8 cellular contexts compared by ENCODE assay signal in the genomic region with DNA sequence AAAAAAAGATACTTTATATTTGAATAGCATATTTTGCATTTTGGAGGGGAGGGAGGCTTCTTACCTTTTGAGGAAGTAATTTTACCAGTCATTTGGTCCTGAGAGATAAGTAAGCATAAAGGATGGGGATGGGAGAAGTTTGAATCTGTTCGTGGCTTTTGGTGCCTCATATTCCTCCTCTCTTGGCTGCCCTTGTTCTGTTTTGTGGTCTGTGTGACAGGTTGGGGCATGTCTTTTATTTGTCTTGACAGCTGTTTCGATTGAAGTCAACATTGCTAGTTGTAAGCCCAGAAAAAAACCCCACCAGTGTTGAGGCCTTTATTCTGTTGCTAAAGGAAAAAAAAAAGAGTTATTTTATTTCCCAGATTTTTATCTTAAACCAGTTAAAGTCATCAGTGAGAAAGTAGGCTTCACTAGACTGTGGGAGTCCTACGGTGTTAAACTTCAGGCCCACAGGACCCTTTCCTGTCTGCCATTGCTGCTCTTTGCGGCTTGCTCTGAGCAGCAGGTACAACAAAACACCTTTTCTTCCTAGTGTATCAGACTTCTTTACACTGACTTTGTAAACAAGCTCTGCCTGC. TPM values are rescaled to one million over a fixed set of nuclear protein-coding genes. Genes with fewer than 3 reads are reported as not detected.
A peak's percentile ranks its signal among the peaks of the same experiment; 100 is the strongest.
DNase-seq lines count a peak whose midpoint lies in the region; ATAC-seq and TF ChIP-seq lines count a peak whose summit lies in the region.

No MANE protein-coding gene starts in this region.

- DNase-seq in T-helper 2 cell treated with Interferon-gamma antibody and Interleukin-4, amounts not matched to agents 5 μg/mL and 100 μg/mL, for 36 hours (ENCODE audit: low spot score) = peak; percentile 65
- DNase-seq in right atrium auricular region (ENCODE audit: low spot score) = no peak
- DNase-seq in NCI-H2081 treated with DMSO at 0.1 percent for 48 hours (lab: John Stamatoyannopoulos, UW) = no peak
- DNase-seq in mucosa of gallbladder (ENCODE audit: low spot score) = no peak
- no peak for DNase-seq in Ammon's horn (ENCODE audit: low spot score)

- H3K4me1 Mint-ChIP-seq in IgD-negative memory B cell = peaks cover 44 to 48% (median 48%) of the 10 kb centered on the region in 3 donors
- peaks cover 59% of the 10 kb centered on the region for H3K4me1 Mint-ChIP-seq in T-helper 2 cell treated with Interferon-gamma antibody and Interleukin-4, amounts not matched to agents 5 μg/mL and 100 μg/mL, for 36 hours (ENCODE audit: low read depth)

- no peaks in the 10 kb centered on the region for H3K9me3 Mint-ChIP-seq in IgD-negative memory B cell
- H3K9me3 Mint-ChIP-seq in T-helper 2 cell treated with Interferon-gamma antibody and Interleukin-4, amounts not matched to agents 5 μg/mL and 100 μg/mL, for 36 hours = no peaks in the 10 kb centered on the region

- peaks cover 90% of the 10 kb centered on the region for H3K36me3 ChIP-seq in BLaER1
- H3K36me3 ChIP-seq in right atrium auricular region = peaks cover 39% of the 10 kb centered on the region

- H3K36me3 Mint-ChIP-seq in IgD-negative memory B cell = peaks cover 10% of the 10 kb centered on the region
- peaks cover 52% of the 10 kb centered on the region for H3K36me3 Mint-ChIP-seq in T-helper 2 cell treated with Interferon-gamma antibody and Interleukin-4, amounts not matched to agents 5 μg/mL and 100 μg/mL, for 36 hours (ENCODE audit: low read depth)

- no peaks in the 10 kb centered on the region for H3K27me3 Mint-ChIP-seq in IgD-negative memory B cell
- H3K27me3 Mint-ChIP-seq in T-helper 2 cell treated with Interferon-gamma antibody and Interleukin-4, amounts not matched to agents 5 μg/mL and 100 μg/mL, for 36 hours (ENCODE audit: low read depth) = no peaks in the 10 kb centered on the region

- H3K4me3 ChIP-seq in BLaER1 = no peak overlapping the region
- H3K4me3 ChIP-seq in right atrium auricular region = no peak overlapping the region

- no peaks in the 10 kb centered on the region; the same call in 1 of the 2 replicates for H3K9me3 ChIP-seq in BLaER1
- H3K9me3 ChIP-seq in right atrium auricular region = no peaks in the 10 kb centered on the region

- H3K4me3 Mint-ChIP-seq in IgD-negative memory B cell = peak overlapping the region; percentile 63 to 92 (median 85)
- H3K4me3 Mint-ChIP-seq in T-helper 2 cell treated with Interferon-gamma antibody and Interleukin-4, amounts not matched to agents 5 μg/mL and 100 μg/mL, for 36 hours = peak overlapping the region; percentile 70

- no peak for TF ChIP-seq CTCF in right atrium auricular region (IDR thresholded peaks at IDR 0.05)

- H3K4me1 ChIP-seq in BLaER1 (peaks cover 37% of the 10 kb centered on the region), right atrium auricular region (peaks cover 0 to 44% of the 10 kb centered on the region in 2 donors)

- H3K27ac ChIP-seq in BLaER1 (no peak overlapping the region), right atrium auricular region (peak overlapping the region; percentile 61 to 66)

- peaks cover 60% of the 10 kb centered on the region for H4K20me1 ChIP-seq in BLaER1

- H3K9ac ChIP-seq in BLaER1 = peak overlapping the region; percentile 26; the same call in 1 of the 2 replicates

- no peaks in the 10 kb centered on the region for H3K27me3 ChIP-seq in BLaER1
- H3K27me3 ChIP-seq in right atrium auricular region = no peaks in the 10 kb centered on the region

- peak overlapping the region; percentile 10; the same call in 1 of the 2 replicates for H3K4me2 ChIP-seq in BLaER1

- ATAC-seq in GM18907 (IDR thresholded peaks at IDR 0.05; ENCODE audit: unreplicated experiment) = peak; percentile 64

- H3K27ac Mint-ChIP-seq in IgD-negative memory B cell = peak overlapping the region; percentile 76 to 96 (median 88)
- peak overlapping the region; percentile 82 for H3K27ac Mint-ChIP-seq in T-helper 2 cell treated with Interferon-gamma antibody and Interleukin-4, amounts not matched to agents 5 μg/mL and 100 μg/mL, for 36 hours

RNA-seq across cellular contexts. Expression of gene SLC7A6, which starts 11.4 kb away (rescaled TPM):
- polyA plus RNA-seq in IgD-negative memory B cell = 13.8 TPM
- total RNA-seq in right atrium auricular region (10 to 100 TPM; 28.9 to 51.0 TPM), mucosa of gallbladder (13.6 TPM)

RNA-seq across cellular contexts. Expression of gene PLA2G15, which starts 30.5 kb away (rescaled TPM):
- 8.2 TPM for polyA plus RNA-seq in IgD-negative memory B cell
- 10 to 100 TPM; 28.3 to 29.1 TPM for total RNA-seq in right atrium auricular region
- 19.1 TPM for total RNA-seq in mucosa of gallbladder

RNA-seq across cellular contexts. Expression of gene SLC7A6OS, which starts 35.0 kb away (rescaled TPM):
- 28.2 TPM for polyA plus RNA-seq in IgD-negative memory B cell
- 1 to 10 TPM; 6.8 to 8.6 TPM for total RNA-seq in right atrium auricular region
- 15.6 TPM for total RNA-seq in mucosa of gallbladder

RNA-seq across cellular contexts. Expression of gene PRMT7, which starts 35.1 kb away (rescaled TPM):
- 22.8 TPM for polyA plus RNA-seq in IgD-negative memory B cell
- total RNA-seq in right atrium auricular region (10 to 100 TPM; 24.5 to 35.7 TPM), mucosa of gallbladder (34.3 TPM)

RNA-seq across cellular contexts. Expression of gene ESRP2, which starts 39.8 kb away (rescaled TPM):
- polyA plus RNA-seq in IgD-negative memory B cell = 0.48 TPM
- total RNA-seq in right atrium auricular region = 1 to 10 TPM in 1 of 2 donors, under 1 TPM in 1; 0.59 to 1.2 TPM
- 67.0 TPM for total RNA-seq in mucosa of gallbladder
